In genomic region chr9:73156593-73157187, GRCh38 we compare ENCODE assay signal across 12 cellular contexts. TPM values are rescaled to one million over a fixed set of nuclear protein-coding genes. Genes with fewer than 3 reads are reported as not detected.
DNase-seq lines count a peak whose midpoint lies in the region; ATAC-seq and TF ChIP-seq lines count a peak whose summit lies in the region.
"Had no signal": no experiment of that assay in that cellular context is flagged by ENCODE, and none has a peak within 500 bp of the region (broad histone marks: within the 10 kb centered on the region; RNA-seq: fewer than 3 reads in every experiment).

No MANE protein-coding gene starts in this region.

- peaks cover 57% of the 10 kb centered on the region for H3K36me3 Mint-ChIP-seq in CD4-positive, alpha-beta T cell (ENCODE audit: low read depth)

- POLR2A ChIA-PET in CD4-positive, alpha-beta T cell (lab: Charles Lee): interaction anchor here (2.1 kb wide), 1 partner anchor 20 kb away, joined by 7 read pairs; no protein-coding TSS in a partner anchor

- no peak overlapping the region for H3K18ac ChIP-seq in mesenchymal stem cell (ENCODE audit: low read depth in 1 of 2, low read length in 2 of 2)

- H3K4ac ChIP-seq in mesenchymal stem cell (ENCODE audit: low read depth in 1 of 2, low read length in 2 of 2): peak overlapping the region in 1 of 2 experiments; percentile 16

- H3K27ac Mint-ChIP-seq in CD4-positive, alpha-beta T cell: peak overlapping the region; percentile 48

- no peak overlapping the region for H2BK5ac ChIP-seq in mesenchymal stem cell (ENCODE audit: low read depth, low read length, poor library complexity, severe bottlenecking)

- CTCF ChIA-PET in CD4-positive, alpha-beta T cell (lab: Charles Lee): interaction anchor here (1.2 kb wide), 1 partner anchor 49 kb away, joined by 4 read pairs; no protein-coding TSS in a partner anchor

- no peak overlapping the region for H3K27ac ChIP-seq in CD4-positive, alpha-beta T cell (ENCODE audit: low read depth, low read length)
- no peak overlapping the region for H3K27ac ChIP-seq in mesenchymal stem cell (ENCODE audit: low read length, poor library complexity, severe bottlenecking)

- H2AK5ac ChIP-seq in mesenchymal stem cell (ENCODE audit: low read length, severe bottlenecking): no peak overlapping the region

- H4K8ac ChIP-seq in mesenchymal stem cell (ENCODE audit: low read length): no peak overlapping the region

- H3K4me3 Mint-ChIP-seq in CD4-positive, alpha-beta T cell: peak overlapping the region; percentile 76

- peaks cover 4% of the 10 kb centered on the region for H3K79me1 ChIP-seq in mesenchymal stem cell (replicated peaks; ENCODE audit: low read length, poor library complexity, severe bottlenecking)

- H3K14ac ChIP-seq in mesenchymal stem cell (ENCODE audit: low read length in 2 of 2): no peak overlapping the region

- H3K4me1 ChIP-seq in adipocyte (ENCODE audit: control insufficient read depth, insufficient read depth, low read length): peaks cover 53% of the 10 kb centered on the region
- peaks cover 3% of the 10 kb centered on the region for H3K4me1 ChIP-seq in mesenchymal stem cell (ENCODE audit: control insufficient read depth, insufficient read depth, low read depth, low read length)
- H3K4me1 ChIP-seq: Caco-2 had no signal

- H3K23ac ChIP-seq in mesenchymal stem cell (ENCODE audit: low read length in 2 of 2): no peak overlapping the region

- H3K4me2 ChIP-seq in mesenchymal stem cell (ENCODE audit: low read length, poor library complexity, severe bottlenecking): no peak overlapping the region

- no peak for DNase-seq in CD4-positive, alpha-beta T cell
- DNase-seq in HT-29 (ENCODE audit: low spot score): peak; percentile 27
- DNase-seq in adipocyte (ENCODE audit: low read depth): no peak
- no peak for DNase-seq in mesenchymal stem cell
- no peak for DNase-seq in SW480 (ENCODE audit: low spot score)
- no peak for DNase-seq in GM03348 (ENCODE audit: low spot score)
- no peak for DNase-seq in RPMI8226
- DNase-seq: activated CD4-positive, alpha-beta T cell treated with anti-CD3 and anti-CD28 coated beads for 4 hours; Caco-2; SIG-M5; small intestine had no signal

- no peak for TF ChIP-seq CTCF in CD4-positive, alpha-beta T cell (IDR thresholded peaks at IDR 0.05)

- ATAC-seq in CD4-positive, alpha-beta T cell (ENCODE audit: poor library complexity): no peak
- no peak for ATAC-seq in GM18498 (IDR thresholded peaks at IDR 0.05; ENCODE audit: unreplicated experiment)

- H2BK15ac ChIP-seq in mesenchymal stem cell (ENCODE audit: low read depth, poor library complexity, severe bottlenecking): no peak overlapping the region

- H3K9me3 Mint-ChIP-seq in CD4-positive, alpha-beta T cell: no peaks in the 10 kb centered on the region

- intact Hi-C loops in CD4-positive, alpha-beta T cell (cut with DNase I, micrococcal nuclease): no loop called here

- peaks cover 71% of the 10 kb centered on the region for H3K4me1 Mint-ChIP-seq in CD4-positive, alpha-beta T cell (ENCODE audit: low read depth)

- no peak overlapping the region for H2BK120ac ChIP-seq in mesenchymal stem cell (ENCODE audit: low read depth, low read length)

- no peaks in the 10 kb centered on the region for H3K27me3 Mint-ChIP-seq in CD4-positive, alpha-beta T cell

- H3K36me3 ChIP-seq in adipocyte (ENCODE audit: control insufficient read depth, insufficient read depth, low read length, severe bottlenecking) (peaks cover 70% of the 10 kb centered on the region), mesenchymal stem cell (ENCODE audit: control insufficient read depth in 1 of 2, insufficient read depth in 2 of 2, low read depth in 1 of 2, low read length in 2 of 2) (peaks cover 8 to 82% of the 10 kb centered on the region in 2 experiments)

- H3K9me3 ChIP-seq in CD4-positive, alpha-beta T cell (ENCODE audit: control insufficient read depth, low read length): no peaks in the 10 kb centered on the region
- H3K9me3 ChIP-seq in adipocyte (ENCODE audit: control insufficient read depth, low read length): no peaks in the 10 kb centered on the region
- no peaks in the 10 kb centered on the region for H3K9me3 ChIP-seq in mesenchymal stem cell (ENCODE audit: control insufficient read depth, low read length)
- H3K9me3 ChIP-seq: Caco-2 had no signal

- no peak overlapping the region for H2BK12ac ChIP-seq in mesenchymal stem cell (ENCODE audit: low read length in 2 of 2)

- no peak overlapping the region for H2AFZ ChIP-seq in mesenchymal stem cell (ENCODE audit: low read depth, low read length)

- H3K27me3 ChIP-seq in CD4-positive, alpha-beta T cell (ENCODE audit: control insufficient read depth, insufficient read depth, low read length): no peaks in the 10 kb centered on the region
- H3K27me3 ChIP-seq in adipocyte (replicated peaks; ENCODE audit: control insufficient read depth, insufficient read depth, low read length) (no peaks in the 10 kb centered on the region), mesenchymal stem cell (ENCODE audit: control insufficient read depth in 1 of 2, insufficient read depth in 1 of 2, low read length in 2 of 2) (no peaks in the 10 kb centered on the region)

- H3K9ac ChIP-seq in adipocyte (ENCODE audit: low read length): peak overlapping the region; percentile 3
- H3K9ac ChIP-seq in mesenchymal stem cell (ENCODE audit: low read length): peak overlapping the region; percentile 97

- H4K91ac ChIP-seq in mesenchymal stem cell (ENCODE audit: low read length): no peak overlapping the region

- H3K4me3 ChIP-seq in adipocyte (ENCODE audit: low read length): peak overlapping the region; percentile 69
- peak overlapping the region in 1 of 2 experiments; percentile 72 for H3K4me3 ChIP-seq in mesenchymal stem cell (ENCODE audit: insufficient read depth in 1 of 2, low read depth in 1 of 2, low read length in 2 of 2)

RNA-seq across cellular contexts. Expression of gene ANXA1, which starts 5.0 kb away (rescaled TPM):
- total RNA-seq in CD4-positive, alpha-beta T cell: 100 to 1,000 TPM; 310 to 317 TPM
- total RNA-seq in HT-29 (2014; rRNA removed; shearing (Covaris generic)): 171 and 192 TPM in 2 replicates
- polyA plus RNA-seq in mesenchymal stem cell (2013, experiment 1 of 2): 429 TPM
- polyA plus RNA-seq in mesenchymal stem cell (2013, experiment 2 of 2): 429 TPM
